Comparison of ENCODE assay signal across 22 cellular contexts in the genomic region with DNA sequence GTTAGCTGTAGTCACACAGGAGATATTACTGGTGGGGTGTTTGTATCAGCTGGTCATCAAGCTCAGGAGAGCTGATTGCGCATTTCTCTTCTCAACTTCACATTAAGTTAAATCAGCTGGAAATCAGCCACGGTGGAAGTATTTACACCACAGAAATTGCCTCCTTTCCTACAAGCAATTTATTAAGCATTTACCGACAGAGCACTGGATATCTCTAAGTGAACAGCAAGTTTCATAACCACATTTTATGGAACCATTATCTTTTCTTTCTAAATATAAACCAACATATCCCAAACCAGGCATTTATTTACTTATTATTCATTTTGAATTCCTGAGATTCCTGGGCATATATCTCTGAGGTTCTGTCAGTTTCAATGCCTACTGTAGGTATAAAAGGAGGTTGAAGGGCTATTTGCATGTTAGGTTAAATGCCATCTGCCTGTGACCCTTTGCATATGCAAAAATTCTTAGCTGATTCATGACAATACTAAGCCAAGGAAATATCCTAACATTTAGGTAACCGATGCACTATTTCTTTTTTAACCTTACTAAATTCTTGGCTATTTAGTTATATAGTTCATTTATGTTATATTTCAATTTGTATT. TPM values are rescaled to one million over a fixed set of nuclear protein-coding genes. Genes with fewer than 3 reads are reported as not detected.
"Had no signal": no experiment of that assay in that cellular context is flagged by ENCODE, and none has a peak within 500 bp of the region (broad histone marks: within the 10 kb centered on the region; RNA-seq: fewer than 3 reads in every experiment).

No MANE protein-coding gene starts in this region.

- H3K27me3 Mint-ChIP-seq: activated CD4-positive, alpha-beta T cell treated with anti-CD3 and anti-CD28 coated beads, Interleukin-2, amount 10 ng/mL, durations not matched to agents 7 days and 5 days; activated T-helper 17 cell treated with anti-CD3 and anti-CD28 coated beads, Interleukin-2, amount 50 U/mL, for 72 hours; memory B cell had no signal

- H3K27me3 ChIP-seq: colonic mucosa, gastroesophageal sphincter, right atrium auricular region, transverse colon, vagina had no signal

- DNase-seq: activated CD4-positive, alpha-beta T cell treated with anti-CD3 and anti-CD28 coated beads, Interleukin-2, amount 10 ng/mL, durations not matched to agents 7 days and 5 days; activated CD4-positive, CD25-positive, alpha-beta regulatory T cell; activated CD8-positive, alpha-beta memory T cell treated with anti-CD3 and anti-CD28 coated beads for 24 hours; activated naive CD4-positive, alpha-beta T cell treated with Interleukin-2 at 50 U/mL for 16 hours; activated naive CD8-positive, alpha-beta T cell treated with anti-CD3 and anti-CD28 coated beads, Interleukin-2, amount 50 U/mL, for 24 hours; caudate nucleus; colonic mucosa; left ventricle myocardium inferior; natural killer cell; nucleus accumbens; small intestine; stimulated activated CD4-positive, alpha-beta T cell treated with anti-CD3 and anti-CD28 coated beads, Interleukin-4, amount 100 ng/mL, for 4 hours; stimulated activated CD8-positive, alpha-beta memory T cell treated with anti-CD3 and anti-CD28 coated beads, Interleukin-4, amount 100 ng/mL, for 48 hours; stimulated activated naive CD4-positive, alpha-beta T cell treated with Interleukin-2 at 50 U/mL for 16 hours; substantia nigra; transverse colon had no signal

- H3K36me3 ChIP-seq: colonic mucosa, left ventricle myocardium inferior, right atrium auricular region, transverse colon, vagina had no signal

- H3K9me3 ChIP-seq: colonic mucosa, gastroesophageal sphincter, left ventricle myocardium inferior, right atrium auricular region, transverse colon, vagina had no signal

- H3K4me3 ChIP-seq: colonic mucosa, gastroesophageal sphincter, left ventricle myocardium inferior, right atrium auricular region, transverse colon, vagina had no signal

- H3K9me3 Mint-ChIP-seq: activated CD4-positive, alpha-beta T cell treated with anti-CD3 and anti-CD28 coated beads, Interleukin-2, amount 10 ng/mL, durations not matched to agents 7 days and 5 days; activated naive CD8-positive, alpha-beta T cell treated with anti-CD3 and anti-CD28 coated beads, Interleukin-2, amount 50 U/mL, for 24 hours; memory B cell; T-helper 2 cell treated with Interferon-gamma antibody and Interleukin-4, amounts not matched to agents 5 μg/mL and 100 μg/mL, for 36 hours had no signal

- ATAC-seq: activated naive CD8-positive, alpha-beta T cell treated with anti-CD3 and anti-CD28 coated beads, Interleukin-2, amount 50 U/mL, for 24 hours; activated T-helper 17 cell treated with anti-CD3 and anti-CD28 coated beads, Interleukin-2, amount 50 U/mL, for 72 hours; gastroesophageal sphincter; natural killer cell had no signal

- H3K27ac Mint-ChIP-seq: activated CD4-positive, alpha-beta T cell treated with anti-CD3 and anti-CD28 coated beads, Interleukin-2, amount 10 ng/mL, durations not matched to agents 7 days and 5 days; activated naive CD8-positive, alpha-beta T cell treated with anti-CD3 and anti-CD28 coated beads, Interleukin-2, amount 50 U/mL, for 24 hours; activated T-helper 17 cell treated with anti-CD3 and anti-CD28 coated beads, Interleukin-2, amount 50 U/mL, for 72 hours; memory B cell; natural killer cell; T-helper 2 cell treated with Interferon-gamma antibody and Interleukin-4, amounts not matched to agents 5 μg/mL and 100 μg/mL, for 36 hours had no signal

- H3K4me3 Mint-ChIP-seq: activated CD4-positive, alpha-beta T cell treated with anti-CD3 and anti-CD28 coated beads, Interleukin-2, amount 10 ng/mL, durations not matched to agents 7 days and 5 days; activated naive CD8-positive, alpha-beta T cell treated with anti-CD3 and anti-CD28 coated beads, Interleukin-2, amount 50 U/mL, for 24 hours; activated T-helper 17 cell treated with anti-CD3 and anti-CD28 coated beads, Interleukin-2, amount 50 U/mL, for 72 hours; memory B cell; natural killer cell; T-helper 2 cell treated with Interferon-gamma antibody and Interleukin-4, amounts not matched to agents 5 μg/mL and 100 μg/mL, for 36 hours had no signal

- H3K4me1 Mint-ChIP-seq: activated CD4-positive, alpha-beta T cell treated with anti-CD3 and anti-CD28 coated beads, Interleukin-2, amount 10 ng/mL, durations not matched to agents 7 days and 5 days; activated naive CD8-positive, alpha-beta T cell treated with anti-CD3 and anti-CD28 coated beads, Interleukin-2, amount 50 U/mL, for 24 hours; activated T-helper 17 cell treated with anti-CD3 and anti-CD28 coated beads, Interleukin-2, amount 50 U/mL, for 72 hours; memory B cell; natural killer cell had no signal

- H3K36me3 Mint-ChIP-seq: memory B cell, natural killer cell had no signal

- H3K4me1 ChIP-seq: colonic mucosa, gastroesophageal sphincter, left ventricle myocardium inferior, right atrium auricular region, transverse colon, vagina had no signal

- H3K27ac ChIP-seq: colonic mucosa, gastroesophageal sphincter, left ventricle myocardium inferior, right atrium auricular region, transverse colon, vagina had no signal

RNA-seq across cellular contexts. Expression of a gene that starts 56.6 kb away (rescaled TPM):
- total RNA-seq: activated CD4-positive, alpha-beta T cell treated with anti-CD3 and anti-CD28 coated beads, Interleukin-2, amount 10 ng/mL, durations not matched to agents 7 days and 5 days; activated T-helper 17 cell treated with anti-CD3 and anti-CD28 coated beads, Interleukin-2, amount 50 U/mL, for 72 hours; natural killer cell had no signal
